ENCODE assay signal across 10 cellular contexts in the genomic region with DNA sequence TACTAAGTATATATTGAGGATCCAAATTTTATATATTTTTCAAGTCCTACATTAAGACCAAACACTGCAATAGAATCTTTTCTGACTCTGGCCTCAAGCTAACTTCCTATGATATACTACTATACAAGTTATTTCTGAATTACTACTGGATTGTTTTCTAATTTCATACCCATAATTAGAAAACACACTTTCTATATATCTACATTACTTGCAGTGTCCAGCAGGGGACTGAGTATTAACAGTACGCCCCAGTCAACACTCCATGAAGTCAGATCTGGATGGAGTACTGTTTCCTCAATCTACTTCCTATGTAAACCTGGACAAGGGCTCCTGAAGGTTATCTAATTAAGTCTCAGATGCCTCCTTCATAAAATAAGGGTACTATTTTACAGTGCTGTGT.
DNase-seq lines count a peak whose midpoint lies in the region; ATAC-seq and TF ChIP-seq lines count a peak whose summit lies in the region.
"Had no signal": no experiment of that assay in that cellular context is flagged by ENCODE, and none has a peak within 500 bp of the region (broad histone marks: within the 10 kb centered on the region; RNA-seq: fewer than 3 reads in every experiment).

No MANE protein-coding gene starts in this region.

- no peak overlapping the region for H4K5ac ChIP-seq in IMR-90 (ENCODE audit: low read depth, low read length)

- no peak overlapping the region for H4K91ac ChIP-seq in IMR-90 (ENCODE audit: insufficient read depth, low read depth, low read length)

- no peak overlapping the region for H2AK9ac ChIP-seq in IMR-90 (replicated peaks; ENCODE audit: low read depth, low read length, poor library complexity)

- no peak for TF ChIP-seq POLR2A in IMR-90 (IDR thresholded peaks at IDR 0.05; ENCODE audit: low read depth, low read length)

- H3K18ac ChIP-seq in IMR-90 (ENCODE audit: low read depth, low read length), result no peak overlapping the region

- WGBS in IMR-90 (ENCODE audit: extremely low coverage in 2 of 2, insufficient read length in 1 of 2), 2 experiments, result no CpG with 5 or more reads among the region's 1 CpG

- H3K4me3 ChIP-seq in IMR-90 (ENCODE audit: insufficient read depth, low read depth, low read length), result no peak overlapping the region
- H3K4me3 ChIP-seq in astrocyte of the cerebellum (ENCODE audit: low read depth, low read length), result no peak overlapping the region
- H3K4me3 ChIP-seq in mucosa of descending colon, result no peak overlapping the region

- H3K4ac ChIP-seq in IMR-90 (ENCODE audit: low read depth, low read length), result no peak overlapping the region

- no peaks in the 10 kb centered on the region for H3K9me3 ChIP-seq in IMR-90 (ENCODE audit: control insufficient read depth, insufficient read depth, low read length)
- no peaks in the 10 kb centered on the region for H3K9me3 ChIP-seq in mucosa of descending colon

- H2BK20ac ChIP-seq in IMR-90 (ENCODE audit: low read depth, low read length), result no peak overlapping the region

- H3K56ac ChIP-seq in IMR-90 (ENCODE audit: extremely low read depth, insufficient read depth, low read length), result no peak overlapping the region

- no peaks in the 10 kb centered on the region for H3K79me1 ChIP-seq in IMR-90 (ENCODE audit: low read depth in 1 of 2, low read length in 2 of 2)

- H3K9ac ChIP-seq in IMR-90 (ENCODE audit: low read depth, low read length), result no peak overlapping the region

- H2AK5ac ChIP-seq in IMR-90 (ENCODE audit: low read depth, low read length), result no peak overlapping the region

- H3K36me3 ChIP-seq in IMR-90 (ENCODE audit: control insufficient read depth, insufficient read depth, low read length) (no peaks in the 10 kb centered on the region), mucosa of descending colon (ENCODE audit: low read depth) (no peaks in the 10 kb centered on the region)

- TF ChIP-seq RAD21 in IMR-90 (IDR thresholded peaks at IDR 0.05; ENCODE audit: low read length), result no peak

- DNase-seq in DMS 273 (lab: John Stamatoyannopoulos, UW; ENCODE audit: unreplicated experiment) (peak; percentile 38), DMS 273 treated with DMSO at 0.1 percent for 48 hours (lab: John Stamatoyannopoulos, UW) (no peak), IMR-90 (no peak), astrocyte of the cerebellum (ENCODE audit: low read depth) (no peak), mucosa of descending colon (no peak), GM19238 (ENCODE audit: insufficient read length, low spot score) (no peak)
- DNase-seq in stimulated activated CD4-positive, alpha-beta T cell treated with anti-CD3 and anti-CD28 coated beads, Interleukin-4, amount 100 ng/mL, for 1 hour, result no peak
- no peak for DNase-seq in activated CD4-positive, CD25-positive, alpha-beta regulatory T cell treated with anti-CD3 and anti-CD28 coated beads, Interleukin-2, amount 50 U/mL, for 72 hours
- DNase-seq: activated T-cell treated with anti-CD3 and anti-CD28 coated beads for 4 hours, kidney had no signal

- intact Hi-C loops in IMR-90 (cut with micrococcal nuclease) (no loop called here), mucosa of descending colon (cut with DNase I, micrococcal nuclease) (no loop called here)

- BruUV-seq in IMR-90 (replicated peaks; lab: Mats Ljungman, UMichigan), result no TSS peak

- H2BK15ac ChIP-seq in IMR-90 (ENCODE audit: low read depth, low read length), result no peak overlapping the region

- dilution Hi-C loops in IMR-90 (cut with HindIII; ENCODE audit: low sequenced_read_pairs, unreplicated experiment), result no loop called here

- H2BK5ac ChIP-seq in IMR-90 (ENCODE audit: low read depth, low read length, poor library complexity, severe bottlenecking), result no peak overlapping the region

- no peak overlapping the region for H2AFZ ChIP-seq in IMR-90 (replicated peaks; ENCODE audit: low read length, poor library complexity)

- POLR2A ChIA-PET in IMR-90 (lab: Charles Lee; ENCODE audit: unreplicated experiment), result no interaction called here

- H4K8ac ChIP-seq in IMR-90 (ENCODE audit: low read depth in 2 of 2, low read length in 2 of 2), result no peak overlapping the region

- CTCF ChIA-PET in IMR-90 (lab: Yijun Ruan, JAX), result no interaction called here

- H3K27ac ChIP-seq in IMR-90 (ENCODE audit: insufficient read depth, low read length), result no peak overlapping the region

- H3K4me1 ChIP-seq in IMR-90 (ENCODE audit: control insufficient read depth, insufficient read depth, low read length), result no peaks in the 10 kb centered on the region; the same call in 1 of the 2 replicates
- H3K4me1 ChIP-seq in mucosa of descending colon (ENCODE audit: low read depth), result no peaks in the 10 kb centered on the region

- H2BK120ac ChIP-seq in IMR-90 (ENCODE audit: low read depth, low read length), result no peak overlapping the region

- H3K27me3 ChIP-seq in IMR-90 (ENCODE audit: control insufficient read depth, insufficient read depth, low read length), result no peaks in the 10 kb centered on the region

- no peak overlapping the region for H3K14ac ChIP-seq in IMR-90 (replicated peaks; ENCODE audit: low read depth, low read length)

- peaks cover 2% of the 10 kb centered on the region for H3K9me1 ChIP-seq in IMR-90 (ENCODE audit: insufficient read depth, low read length)

- H4K20me1 ChIP-seq in IMR-90 (ENCODE audit: insufficient read depth, low read length), result no peaks in the 10 kb centered on the region

- no peak overlapping the region for H3K23ac ChIP-seq in IMR-90 (ENCODE audit: low read depth, low read length)

- ATAC-seq in IMR-90 (ENCODE audit: low read depth) (peak; percentile 70; the same call in 1 of the 2 replicates), mucosa of descending colon (peak; percentile 30)

- H3K4me2 ChIP-seq in IMR-90 (ENCODE audit: low read depth, low read length), result no peak overlapping the region

- in situ Hi-C loops in IMR-90 (cut with MboI; ENCODE audit: low sequenced_read_pairs), result no loop called here
- in situ Hi-C loops in astrocyte of the cerebellum (cut with HindIII; ENCODE audit: low sequenced_read_pairs), result no loop called here

- TF ChIP-seq CTCF in IMR-90 (conservative IDR thresholded peaks at IDR 0.05; ENCODE audit: low read depth, low read length) (peak; percentile 27; the same call in 1 of the 2 replicates), astrocyte of the cerebellum (IDR thresholded peaks at IDR 0.05; ENCODE audit: low read depth, low read length, missing control alignments) (peak; percentile 53), mucosa of descending colon (IDR thresholded peaks at IDR 0.05) (no peak)

TF ChIP-seq in IMR-90, 13 proteins besides CTCF, POLR2A, EP300 and RAD21:
- TF ChIP-seq FOS (IDR thresholded peaks at IDR 0.05; ENCODE audit: low read depth, low read length) (no peak), BHLHE40 (IDR thresholded peaks at IDR 0.05; ENCODE audit: low read depth, low read length) (no peak), CHD1 (IDR thresholded peaks at IDR 0.05; ENCODE audit: low read depth, low read length) (no peak), RCOR1 (IDR thresholded peaks at IDR 0.05; ENCODE audit: insufficient replicate concordance, low read length) (no peak), MAFK (IDR thresholded peaks at IDR 0.05; ENCODE audit: low read depth, low read length) (no peak), RFX5 (IDR thresholded peaks at IDR 0.05; ENCODE audit: low read depth, low read length) (no peak), MAZ (IDR thresholded peaks at IDR 0.05; ENCODE audit: borderline replicate concordance, low read depth, low read length) (no peak), MXI1 (IDR thresholded peaks at IDR 0.05; ENCODE audit: borderline replicate concordance, low read depth, low read length) (no peak), USF2 (IDR thresholded peaks at IDR 0.05; ENCODE audit: low read depth, low read length) (no peak), NFE2L2 (IDR thresholded peaks at IDR 0.05; ENCODE audit: low read depth, low read length) (no peak), CEBPB (IDR thresholded peaks at IDR 0.05; ENCODE audit: low read depth, low read length) (no peak), SMC3 (IDR thresholded peaks at IDR 0.05; ENCODE audit: low read depth, low read length) (no peak), ELK1 (IDR thresholded peaks at IDR 0.05; ENCODE audit: borderline replicate concordance, low read depth, low read length) (no peak)
